In the genomic region with DNA sequence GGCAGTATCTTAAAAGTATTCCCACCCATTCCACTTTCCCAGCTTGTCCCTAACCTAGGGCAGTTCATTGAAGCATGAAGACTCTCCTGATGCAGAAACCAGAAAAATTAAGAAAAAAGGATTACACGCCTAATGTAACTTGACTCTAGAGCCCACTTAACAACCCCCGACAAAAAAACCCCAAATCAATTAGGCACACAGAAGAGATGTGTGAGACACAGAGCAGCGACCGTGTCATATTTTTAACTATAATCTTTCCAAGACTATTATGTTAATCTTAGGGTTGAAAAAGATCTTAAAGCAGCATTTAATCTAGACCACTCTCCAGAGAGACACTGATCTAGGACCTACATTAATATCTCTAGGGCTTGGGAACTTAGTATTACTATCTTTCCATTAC, we compare ENCODE assay signal across 8 cellular contexts. TPM values are rescaled to one million over a fixed set of nuclear protein-coding genes. Genes with fewer than 3 reads are reported as not detected.
A peak's percentile ranks its signal among the peaks of the same experiment; 100 is the strongest.
DNase-seq lines count a peak whose midpoint lies in the region; ATAC-seq and TF ChIP-seq lines count a peak whose summit lies in the region.

No MANE protein-coding gene starts in this region.

- H3K4me3 ChIP-seq in CD4-positive, CD25-positive, alpha-beta regulatory T cell (ENCODE audit: low read depth, low read length), result peak overlapping the region; percentile 98
- peak overlapping the region; percentile 74 for H3K4me3 ChIP-seq in LNCaP clone FGC (ENCODE audit: low read depth, low read length)
- H3K4me3 ChIP-seq in colonic mucosa, result peak overlapping the region; percentile 74

- peaks cover 48 to 56% (median 53%) of the 10 kb centered on the region in 4 donors for H3K4me1 Mint-ChIP-seq in CD4-positive, CD25-positive, alpha-beta regulatory T cell
- peaks cover 34 to 43% of the 10 kb centered on the region in 2 donors for H3K4me1 Mint-ChIP-seq in natural killer cell treated with Interleukin-12 subunit alpha and Interleukin-12 subunit beta and Interleukin-15 and Interleukin-18, amount 100 ng/mL, for 72 hours (ENCODE audit: low read depth in 2 of 2)

- H3K4me3 Mint-ChIP-seq in CD4-positive, CD25-positive, alpha-beta regulatory T cell, result peak overlapping the region; percentile 91 to 100 (median 99)
- H3K4me3 Mint-ChIP-seq in natural killer cell treated with Interleukin-12 subunit alpha and Interleukin-12 subunit beta and Interleukin-15 and Interleukin-18, amount 100 ng/mL, for 72 hours, result peak overlapping the region; percentile 97

- H3K9ac ChIP-seq in colonic mucosa (ENCODE audit: low read depth in 2 of 2, low read length in 2 of 2), result peak overlapping the region; percentile 73 to 77

- H3K9me3 ChIP-seq in CD4-positive, CD25-positive, alpha-beta regulatory T cell (ENCODE audit: control insufficient read depth in 2 of 2, low read length in 2 of 2), result no peaks in the 10 kb centered on the region
- no peaks in the 10 kb centered on the region for H3K9me3 ChIP-seq in colonic mucosa

- ATAC-seq in CD4-positive, CD25-positive, alpha-beta regulatory T cell (ENCODE audit: low read depth in 2 of 2), result no peak
- no peak for ATAC-seq in natural killer cell treated with Interleukin-12 subunit alpha and Interleukin-12 subunit beta and Interleukin-15 and Interleukin-18, amount 100 ng/mL, for 72 hours
- no peak for ATAC-seq in HG03095 (IDR thresholded peaks at IDR 0.05; ENCODE audit: unreplicated experiment)

- H3K36me3 ChIP-seq in CD4-positive, CD25-positive, alpha-beta regulatory T cell (ENCODE audit: control insufficient read depth, insufficient read depth, low read length), result peaks cover 12% of the 10 kb centered on the region
- H3K36me3 ChIP-seq in colonic mucosa, result no peaks in the 10 kb centered on the region

- intact Hi-C loops in colonic mucosa (cut with DNase I), result no loop called here

- peaks cover 47% of the 10 kb centered on the region for H3K4me1 ChIP-seq in CD4-positive, CD25-positive, alpha-beta regulatory T cell (ENCODE audit: control insufficient read depth, insufficient read depth, low read length, poor library complexity, severe bottlenecking)
- H3K4me1 ChIP-seq in colonic mucosa, result peaks cover 15% of the 10 kb centered on the region

- H3K9me3 Mint-ChIP-seq in CD4-positive, CD25-positive, alpha-beta regulatory T cell, result no peaks in the 10 kb centered on the region
- H3K9me3 Mint-ChIP-seq in natural killer cell treated with Interleukin-12 subunit alpha and Interleukin-12 subunit beta and Interleukin-15 and Interleukin-18, amount 100 ng/mL, for 72 hours, result no peaks in the 10 kb centered on the region

- TF ChIP-seq CTCF in LNCaP clone FGC (IDR thresholded peaks at IDR 0.05; ENCODE audit: control insufficient read depth, extremely low read depth, insufficient read depth) (no peak), colonic mucosa (IDR thresholded peaks at IDR 0.05) (no peak)

- H3K27ac ChIP-seq in CD4-positive, CD25-positive, alpha-beta regulatory T cell (ENCODE audit: insufficient read depth, low read length, poor library complexity, severe bottlenecking), result peak overlapping the region; percentile 97
- peak overlapping the region; percentile 97 for H3K27ac ChIP-seq in colonic mucosa

- peaks cover 21% of the 10 kb centered on the region for H3K36me3 Mint-ChIP-seq in CD4-positive, CD25-positive, alpha-beta regulatory T cell
- peaks cover 18% of the 10 kb centered on the region for H3K36me3 Mint-ChIP-seq in natural killer cell treated with Interleukin-12 subunit alpha and Interleukin-12 subunit beta and Interleukin-15 and Interleukin-18, amount 100 ng/mL, for 72 hours

- DNase-seq in CD4-positive, CD25-positive, alpha-beta regulatory T cell, result peak in 1 of 3 donors; percentile 7
- no peak for DNase-seq in LNCaP clone FGC (ENCODE audit: low read depth)
- no peak for DNase-seq in colonic mucosa
- DNase-seq in natural killer cell treated with Interleukin-12 subunit alpha and Interleukin-12 subunit beta and Interleukin-15 and Interleukin-18, amount 100 ng/mL, for 72 hours (ENCODE audit: low spot score), result no peak
- no peak for DNase-seq in NOMO-1 treated with DMSO at 0.1 percent for 48 hours (lab: John Stamatoyannopoulos, UW; ENCODE audit: unreplicated experiment)
- no peak for DNase-seq in amygdala (lab: John Stamatoyannopoulos, UW)
- DNase-seq in A172 (ENCODE audit: low spot score), result no peak

- peak overlapping the region; percentile 99 to 100 (median 99) for H3K27ac Mint-ChIP-seq in CD4-positive, CD25-positive, alpha-beta regulatory T cell
- peak overlapping the region; percentile 98 for H3K27ac Mint-ChIP-seq in natural killer cell treated with Interleukin-12 subunit alpha and Interleukin-12 subunit beta and Interleukin-15 and Interleukin-18, amount 100 ng/mL, for 72 hours

- H3K27me3 ChIP-seq in CD4-positive, CD25-positive, alpha-beta regulatory T cell (ENCODE audit: control insufficient read depth, insufficient read depth, low read length), result no peaks in the 10 kb centered on the region
- no peaks in the 10 kb centered on the region for H3K27me3 ChIP-seq in colonic mucosa

- H3K27me3 Mint-ChIP-seq in CD4-positive, CD25-positive, alpha-beta regulatory T cell, result peaks cover 6% of the 10 kb centered on the region
- no peaks in the 10 kb centered on the region for H3K27me3 Mint-ChIP-seq in natural killer cell treated with Interleukin-12 subunit alpha and Interleukin-12 subunit beta and Interleukin-15 and Interleukin-18, amount 100 ng/mL, for 72 hours

RNA-seq across cellular contexts. Expression of a gene that starts 1.3 kb away (rescaled TPM):
- total RNA-seq in CD4-positive, CD25-positive, alpha-beta regulatory T cell, result 328 TPM
- polyA plus RNA-seq in CD4-positive, CD25-positive, alpha-beta regulatory T cell, result 10 to 100 TPM; 24.6 to 43.3 (median 28.3) TPM
- total RNA-seq in colonic mucosa, result 10 to 100 TPM; 62.2 to 67.6 TPM
- 10 to 100 TPM; 86.0 to 91.7 TPM for total RNA-seq in natural killer cell treated with Interleukin-12 subunit alpha and Interleukin-12 subunit beta and Interleukin-15 and Interleukin-18, amount 100 ng/mL, for 72 hours
- 41.2 and 70.9 TPM in 2 replicates for total RNA-seq in A172 (2014; rRNA removed; shearing (Covaris generic))
